In genomic region chr4:118034061-118034785, GRCh38 we compare ENCODE assay signal across 8 cellular contexts. TPM values are rescaled to one million over a fixed set of nuclear protein-coding genes. Genes with fewer than 3 reads are reported as not detected.
DNase-seq lines count a peak whose midpoint lies in the region; ATAC-seq and TF ChIP-seq lines count a peak whose summit lies in the region.

Gene NDST3 (plus strand): TSS chr4:118034486. CDS start chr4:118053911, 19,425 bp downstream.

- no peak within 1 kb of the TSS for H4K5ac ChIP-seq in H9 (ENCODE audit: insufficient read length, low read depth, low read length)

- H3K4me3 ChIP-seq in esophagus muscularis mucosa, result peak within 1 kb of the TSS; percentile 49 to 63 (median 54)

- no peak within 1 kb of the TSS for H3K23ac ChIP-seq in H9 (ENCODE audit: insufficient read length, low read depth, low read length)

- H3K9me3 ChIP-seq in H9 (ENCODE audit: control insufficient read depth, low read depth, low read length), result no peaks in the 10 kb centered on the region
- no peaks in the 10 kb centered on the region for H3K9me3 ChIP-seq in T-helper 17 cell (ENCODE audit: control insufficient read depth, low read length, poor library complexity, severe bottlenecking)
- H3K9me3 ChIP-seq in esophagus muscularis mucosa, result no peaks in the 10 kb centered on the region

- WGBS in H9 (ENCODE audit: extremely low coverage, insufficient read length, low lambda C conversion rate), result no CpG with 5 or more reads among the region's 11 CpGs
- 30% methylated on average over 11 of the region's 11 CpGs for WGBS in esophagus muscularis mucosa

- H3K14ac ChIP-seq in H9 (ENCODE audit: insufficient read depth, low read length), result peak within 1 kb of the TSS; percentile 66

- intact Hi-C loops in activated CD4-positive, alpha-beta T cell treated with anti-CD3 and anti-CD28 coated beads, Interleukin-2, amount 10 ng/mL, durations not matched to agents 24 days and 14 days (cut with micrococcal nuclease), result no loop called here
- intact Hi-C loops in esophagus muscularis mucosa (cut with DNase I), result no loop called here

- H4K8ac ChIP-seq in H9 (replicated peaks; ENCODE audit: insufficient read length, low read depth, low read length), result no peak within 1 kb of the TSS

- H2BK15ac ChIP-seq in H9 (ENCODE audit: low read depth, low read length), result no peak within 1 kb of the TSS

- H3K27me3 ChIP-seq in H9 (ENCODE audit: insufficient read depth, low read length) (no peaks in the 10 kb centered on the region), esophagus muscularis mucosa (peaks cover 0 to 55% (median 10%) of the 10 kb centered on the region in 4 donors)

- peaks cover 3% of the 10 kb centered on the region for H3K4me1 Mint-ChIP-seq in activated CD4-positive, alpha-beta T cell treated with anti-CD3 and anti-CD28 coated beads, Interleukin-2, amount 10 ng/mL, durations not matched to agents 24 days and 14 days
- H3K4me1 Mint-ChIP-seq in H9, result peaks cover 9 to 11% of the 10 kb centered on the region in 2 experiments
- H3K4me1 Mint-ChIP-seq in T-helper 17 cell, result peaks cover 3% of the 10 kb centered on the region
- peaks cover 0 to 13% (median 5%) of the 10 kb centered on the region in 4 donors for H3K4me1 Mint-ChIP-seq in naive thymus-derived CD8-positive, alpha-beta T cell

- H4K20me1 ChIP-seq in H9 (ENCODE audit: control insufficient read depth, insufficient read depth, insufficient read length), result no peaks in the 10 kb centered on the region

- H3K27ac Mint-ChIP-seq in activated CD4-positive, alpha-beta T cell treated with anti-CD3 and anti-CD28 coated beads, Interleukin-2, amount 10 ng/mL, durations not matched to agents 24 days and 14 days, result no peak within 1 kb of the TSS
- no peak within 1 kb of the TSS for H3K27ac Mint-ChIP-seq in H9
- no peak within 1 kb of the TSS for H3K27ac Mint-ChIP-seq in T-helper 17 cell
- no peak within 1 kb of the TSS for H3K27ac Mint-ChIP-seq in naive thymus-derived CD8-positive, alpha-beta T cell

- peak within 1 kb of the TSS; percentile 24 for H3K9ac ChIP-seq in H9 (ENCODE audit: extremely low read depth, insufficient read length, low read length)

- H3K27ac ChIP-seq in H9 (ENCODE audit: insufficient read length, low read depth, low read length), result no peak within 1 kb of the TSS
- H3K27ac ChIP-seq in esophagus muscularis mucosa (replicated peaks in 1 of 4), result no peak within 1 kb of the TSS

- H2AFZ ChIP-seq in H9 (ENCODE audit: low read length), result no peak within 1 kb of the TSS

- POLR2A ChIA-PET in naive thymus-derived CD8-positive, alpha-beta T cell (lab: Charles Lee), result no interaction called here

- no peak for TF ChIP-seq POLR2A in esophagus muscularis mucosa (IDR thresholded peaks at IDR 0.05; ENCODE audit: low read depth)

- H2BK12ac ChIP-seq in H9 (ENCODE audit: insufficient read length, low read depth, low read length), result no peak within 1 kb of the TSS

- no peak within 1 kb of the TSS for H3T11ph ChIP-seq in H9 (ENCODE audit: low read length)

- no peaks in the 10 kb centered on the region for H3K23me2 ChIP-seq in H9 (ENCODE audit: insufficient read length, low read depth, low read length, poor library complexity, severe bottlenecking)

- H3K27me3 Mint-ChIP-seq in activated CD4-positive, alpha-beta T cell treated with anti-CD3 and anti-CD28 coated beads, Interleukin-2, amount 10 ng/mL, durations not matched to agents 24 days and 14 days, result peaks cover 44% of the 10 kb centered on the region
- peaks cover 10% of the 10 kb centered on the region for H3K27me3 Mint-ChIP-seq in H9 (ENCODE audit: low read depth)
- peaks cover 37% of the 10 kb centered on the region for H3K27me3 Mint-ChIP-seq in T-helper 17 cell
- peaks cover 25 to 40% (median 31%) of the 10 kb centered on the region in 5 donors for H3K27me3 Mint-ChIP-seq in naive thymus-derived CD8-positive, alpha-beta T cell

- H3K4me1 ChIP-seq in H9 (ENCODE audit: insufficient read depth, low read length), result no peaks in the 10 kb centered on the region; the same call in 1 of the 2 replicates
- H3K4me1 ChIP-seq in esophagus muscularis mucosa, result peaks cover 3 to 16% (median 13%) of the 10 kb centered on the region in 4 donors

- H3K79me1 ChIP-seq in H9 (ENCODE audit: insufficient read depth, low read depth, low read length, poor library complexity, severe bottlenecking), result no peaks in the 10 kb centered on the region

- H2AK5ac ChIP-seq in H9 (ENCODE audit: insufficient read length, low read length), result no peak within 1 kb of the TSS

- H2BK5ac ChIP-seq in H9 (ENCODE audit: insufficient read length, low read length), result no peak within 1 kb of the TSS

- no peak within 1 kb of the TSS for H3K56ac ChIP-seq in H9 (ENCODE audit: insufficient read length, low read depth, low read length)

- H4K91ac ChIP-seq in H9 (ENCODE audit: insufficient read length, low read depth, low read length), result no peak within 1 kb of the TSS

- no peak within 1 kb of the TSS for H3K4ac ChIP-seq in H9 (ENCODE audit: low read depth, low read length)

- ATAC-seq in T-helper 17 cell, result no peak
- ATAC-seq in naive thymus-derived CD8-positive, alpha-beta T cell, result no peak

- no peak within 1 kb of the TSS for H3K18ac ChIP-seq in H9 (ENCODE audit: insufficient read length, low read depth, low read length)

- peak within 1 kb of the TSS; percentile 70 for H3K4me3 Mint-ChIP-seq in activated CD4-positive, alpha-beta T cell treated with anti-CD3 and anti-CD28 coated beads, Interleukin-2, amount 10 ng/mL, durations not matched to agents 24 days and 14 days
- peak within 1 kb of the TSS; percentile 73 to 92 for H3K4me3 Mint-ChIP-seq in H9
- H3K4me3 Mint-ChIP-seq in T-helper 17 cell, result peak within 1 kb of the TSS; percentile 59
- peak within 1 kb of the TSS in 9 of 10 donors; percentile 24 to 73 (median 60) for H3K4me3 Mint-ChIP-seq in naive thymus-derived CD8-positive, alpha-beta T cell

- H3K79me2 ChIP-seq in H9 (ENCODE audit: insufficient read depth, low read length), result no peaks in the 10 kb centered on the region

- peak within 1 kb of the TSS; percentile 49 for H3K4me2 ChIP-seq in H9 (ENCODE audit: insufficient read depth, insufficient read length, low read length)

- no peak within 1 kb of the TSS for H2BK20ac ChIP-seq in H9 (ENCODE audit: low read depth, low read length, poor library complexity, severe bottlenecking)

- no peaks in the 10 kb centered on the region for H3K36me3 ChIP-seq in esophagus muscularis mucosa

- DNase-seq in activated CD4-positive, alpha-beta T cell treated with anti-CD3 and anti-CD28 coated beads, Interleukin-2, amount 10 ng/mL, durations not matched to agents 24 days and 14 days, result peak; percentile 59
- no peak for DNase-seq in activated CD4-positive, alpha-beta T cell treated with anti-CD3 and anti-CD28 coated beads for 4 hours
- DNase-seq in H9 (peak; percentile 74), NCI-H1092 treated with DMSO at 0.1 percent for 48 hours (lab: John Stamatoyannopoulos, UW) (peak; percentile 34), T-helper 17 cell (no peak), esophagus muscularis mucosa (ENCODE audit: extremely low spot score) (no peak), activated gamma-delta T cell treated with Interleukin-2 at 50 U/mL for 16 hours (no peak)
- peak in 1 of 10 donors; percentile 7 for DNase-seq in naive thymus-derived CD8-positive, alpha-beta T cell

- peaks cover 2% of the 10 kb centered on the region for H3K36me3 Mint-ChIP-seq in activated CD4-positive, alpha-beta T cell treated with anti-CD3 and anti-CD28 coated beads, Interleukin-2, amount 10 ng/mL, durations not matched to agents 24 days and 14 days (ENCODE audit: low read depth)
- no peaks in the 10 kb centered on the region for H3K36me3 Mint-ChIP-seq in H9 (ENCODE audit: insufficient read depth in 1 of 3, low read depth in 3 of 3)
- H3K36me3 Mint-ChIP-seq in T-helper 17 cell (ENCODE audit: low read depth), result peaks cover 5% of the 10 kb centered on the region
- H3K36me3 Mint-ChIP-seq in naive thymus-derived CD8-positive, alpha-beta T cell, result peaks cover 0 to 3% (median 0%) of the 10 kb centered on the region in 3 donors

- no peak for TF ChIP-seq EP300 in esophagus muscularis mucosa (IDR thresholded peaks at IDR 0.05)

- H2BK120ac ChIP-seq in H9 (ENCODE audit: low read depth, low read length, poor library complexity, severe bottlenecking), result no peak within 1 kb of the TSS

- no peaks in the 10 kb centered on the region for H3K9me3 Mint-ChIP-seq in activated CD4-positive, alpha-beta T cell treated with anti-CD3 and anti-CD28 coated beads, Interleukin-2, amount 10 ng/mL, durations not matched to agents 24 days and 14 days
- no peaks in the 10 kb centered on the region for H3K9me3 Mint-ChIP-seq in H9
- H3K9me3 Mint-ChIP-seq in naive thymus-derived CD8-positive, alpha-beta T cell, result peaks cover 0 to 3% (median 0%) of the 10 kb centered on the region in 9 donors

- TF ChIP-seq CTCF in H9 (conservative IDR thresholded peaks at IDR 0.05), result peak; percentile 81
- TF ChIP-seq CTCF in esophagus muscularis mucosa (IDR thresholded peaks at IDR 0.05), result no peak

RNA-seq across cellular contexts. Expression of gene NDST3, which starts in this region (rescaled TPM):
- total RNA-seq in activated CD4-positive, alpha-beta T cell treated with anti-CD3 and anti-CD28 coated beads, Interleukin-2, amount 10 ng/mL, durations not matched to agents 24 days and 14 days, result not detected in 2 replicates
- total RNA-seq in H9 (2021) (0.70 TPM in 2 replicates), T-helper 17 cell (not detected), esophagus muscularis mucosa (under 1 TPM in 1 of 4 donors, not detected in 3; under 0.01 TPM)
- not detected for total RNA-seq in naive thymus-derived CD8-positive, alpha-beta T cell
- under 1 TPM in 1 of 3 donors, not detected in 2; 0.07 TPM for polyA plus RNA-seq in naive thymus-derived CD8-positive, alpha-beta T cell

Comparison
In these comparisons a context has a peak if more than half of its experiments do, and no peak if none do; other contexts are left out.
1. Peak in DNase-seq in activated CD4-positive, alpha-beta T cell treated with anti-CD3 and anti-CD28 coated beads, Interleukin-2, amount 10 ng/mL, durations not matched to agents 24 days and 14 days; RNA of the gene not detected or under 1 TPM.
2. Peak in DNase-seq, H3K9ac ChIP-seq and H3K4me2 ChIP-seq in H9; RNA of the gene not detected or under 1 TPM.